In the genomic region with DNA sequence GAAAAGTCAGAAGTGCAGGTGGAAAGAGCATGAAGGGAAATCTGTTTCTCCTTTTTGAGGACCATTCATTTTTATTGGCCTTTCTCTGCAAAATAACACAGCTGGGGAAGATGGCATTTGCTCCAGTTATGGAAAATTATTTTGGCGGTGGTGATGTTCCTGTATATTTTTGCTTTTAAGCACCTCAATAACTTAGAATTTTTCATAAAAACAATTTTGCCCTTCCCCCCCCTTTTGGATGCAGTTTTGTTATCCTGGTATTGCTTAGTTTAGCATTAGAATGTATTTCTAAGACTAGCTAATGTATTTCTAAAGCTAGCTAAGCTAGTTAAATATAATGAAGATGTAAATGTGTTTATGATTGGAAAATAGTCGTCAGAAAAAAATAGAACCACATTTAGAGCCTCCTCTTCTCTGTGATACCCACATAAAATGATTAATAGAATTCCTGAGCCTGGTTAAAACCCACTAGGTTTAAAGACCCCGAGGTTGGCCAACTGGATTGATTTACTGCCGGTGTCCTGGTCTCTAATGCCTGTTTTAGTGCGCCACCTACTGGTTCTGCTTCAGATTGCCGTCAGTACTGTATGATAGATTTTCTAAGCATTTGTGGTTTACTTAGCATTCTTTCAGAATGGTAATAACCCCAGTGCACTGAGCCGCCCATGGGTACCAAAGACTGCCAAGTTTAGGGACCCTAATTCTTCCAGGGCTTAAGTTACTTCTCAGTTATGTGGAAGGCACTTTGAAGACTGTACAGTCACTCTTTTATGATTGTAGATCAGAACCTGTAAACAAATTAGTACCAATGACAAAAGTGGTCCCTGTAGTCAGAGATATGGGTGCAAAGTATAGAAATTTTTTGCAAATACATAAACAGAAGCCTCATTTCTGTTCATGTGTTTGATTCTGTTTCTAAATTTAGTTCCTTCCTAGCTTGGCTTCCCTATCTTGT, we compare ENCODE assay signal across 8 cellular contexts. TPM values are rescaled to one million over a fixed set of nuclear protein-coding genes. Genes with fewer than 3 reads are reported as not detected.
DNase-seq lines count a peak whose midpoint lies in the region; ATAC-seq lines count a peak whose summit lies in the region.

No MANE protein-coding gene starts in this region.

- peak overlapping the region; percentile 22 for H3K4me3 Mint-ChIP-seq in activated CD4-positive, alpha-beta memory T cell treated with anti-CD3 and anti-CD28 coated beads for 36 hours

- H3K9me3 ChIP-seq in duodenal mucosa (ENCODE audit: control insufficient read depth in 1 of 2, low read length in 2 of 2), result no peaks in the 10 kb centered on the region

- no peaks in the 10 kb centered on the region for H3K27me3 Mint-ChIP-seq in activated CD4-positive, alpha-beta memory T cell treated with anti-CD3 and anti-CD28 coated beads for 36 hours

- peak overlapping the region; percentile 19 for H3K27ac Mint-ChIP-seq in activated CD4-positive, alpha-beta memory T cell treated with anti-CD3 and anti-CD28 coated beads for 36 hours

- peak overlapping the region; percentile 13 to 41 for H3K4me3 ChIP-seq in duodenal mucosa (ENCODE audit: low read depth in 1 of 2, low read length in 2 of 2)

- H3K27ac ChIP-seq in duodenal mucosa (ENCODE audit: low read depth, low read length), result peak overlapping the region; percentile 85

- ATAC-seq in GM18517 (IDR thresholded peaks at IDR 0.05; ENCODE audit: unreplicated experiment), result peak; percentile 62
- peak; percentile 62 for ATAC-seq in HG03460 (IDR thresholded peaks at IDR 0.05; ENCODE audit: unreplicated experiment)
- no peak for ATAC-seq in HG03039 (IDR thresholded peaks at IDR 0.05; ENCODE audit: unreplicated experiment)

- intact Hi-C loops in activated CD4-positive, alpha-beta memory T cell treated with anti-CD3 and anti-CD28 coated beads for 36 hours (cut with micrococcal nuclease), result loop anchor here (1.0 to 5.0 kb wide), 5 partner anchors 57 to 783 kb away; partner anchors contain the start of gene TBC1D1

- peak; percentile 83 for DNase-seq in NCI-H82 (lab: John Stamatoyannopoulos, UW)
- peak; percentile 89 for DNase-seq in activated CD4-positive, alpha-beta memory T cell treated with anti-CD3 and anti-CD28 coated beads for 36 hours
- peak; percentile 87 to 90 for DNase-seq in lung microvascular endothelial cell (ENCODE audit: low read depth in 2 of 2)
- peak; percentile 70 to 85 (median 77) for DNase-seq in stimulated activated CD4-positive, alpha-beta T cell treated with anti-CD3 and anti-CD28 coated beads, TNF-alpha, amount 100 ng/mL, for 24 hours (ENCODE audit: low read depth in 3 of 3)

- no peaks in the 10 kb centered on the region for H3K9me3 Mint-ChIP-seq in activated CD4-positive, alpha-beta memory T cell treated with anti-CD3 and anti-CD28 coated beads for 36 hours

- peaks cover 3% of the 10 kb centered on the region for H3K36me3 Mint-ChIP-seq in activated CD4-positive, alpha-beta memory T cell treated with anti-CD3 and anti-CD28 coated beads for 36 hours

- H3K9ac ChIP-seq in duodenal mucosa (ENCODE audit: low read depth in 1 of 2, low read length in 2 of 2), result peak overlapping the region; percentile 27 to 63

- peaks cover 0 to 9% of the 10 kb centered on the region in 2 donors for H3K36me3 ChIP-seq in duodenal mucosa (ENCODE audit: control insufficient read depth in 1 of 2, insufficient read depth in 2 of 2, low read length in 2 of 2)

- POLR2A ChIA-PET in activated CD4-positive, alpha-beta memory T cell treated with anti-CD3 and anti-CD28 coated beads for 36 hours (lab: Charles Lee), result interaction anchor here (1.0 kb wide), 1 partner anchor 356 kb away, joined by 5 read pairs; no protein-coding TSS in a partner anchor

- CTCF ChIA-PET in activated CD4-positive, alpha-beta memory T cell treated with anti-CD3 and anti-CD28 coated beads for 36 hours (lab: Charles Lee), result interaction anchor here (0.6 to 6.0 kb wide), 51 partner anchors 8 to 614 kb away, joined by 3 to 165 read pairs (median 3); partner anchors contain the start of gene TLR10

- H3K27me3 ChIP-seq in duodenal mucosa (ENCODE audit: control insufficient read depth in 1 of 2, insufficient read depth in 2 of 2, low read length in 2 of 2), result no peaks in the 10 kb centered on the region

- peaks cover 79% of the 10 kb centered on the region for H3K4me1 Mint-ChIP-seq in activated CD4-positive, alpha-beta memory T cell treated with anti-CD3 and anti-CD28 coated beads for 36 hours (ENCODE audit: low read depth)

- H3K4me1 ChIP-seq in duodenal mucosa (ENCODE audit: control insufficient read depth in 1 of 2, insufficient read depth in 2 of 2, low read length in 2 of 2), result peaks cover 62 to 76% of the 10 kb centered on the region in 2 donors

RNA-seq across cellular contexts. Expression of gene KLF3, which starts 11.4 kb away (rescaled TPM):
- 1 to 10 TPM; 9.1 to 9.9 TPM for total RNA-seq in activated CD4-positive, alpha-beta memory T cell treated with anti-CD3 and anti-CD28 coated beads for 36 hours
- total RNA-seq in lung microvascular endothelial cell, result 17.0 and 26.8 TPM in 2 replicates
